ENCODE assay signal across 18 cellular contexts in genomic region chr15:66402885-66403284, GRCh38. TPM values are rescaled to one million over a fixed set of nuclear protein-coding genes. Genes with fewer than 3 reads are reported as not detected.
DNase-seq lines count a peak whose midpoint lies in the region; ATAC-seq, FAIRE-seq and TF ChIP-seq lines count a peak whose summit lies in the region.
"Had no signal": no experiment of that assay in that cellular context is flagged by ENCODE, and none has a peak within 500 bp of the region (broad histone marks: within the 10 kb centered on the region; RNA-seq: fewer than 3 reads in every experiment).

No MANE protein-coding gene starts in this region.

- BruUV-seq in HepG2 (replicated peaks; lab: Mats Ljungman, UMichigan): no TSS peak

- no peaks in the 10 kb centered on the region for H3K9me3 ChIP-seq in HepG2 (ENCODE audit: low read length)
- no peaks in the 10 kb centered on the region for H3K9me3 ChIP-seq in right lobe of liver
- H3K9me3 ChIP-seq in Karpas-422 (ENCODE audit: low read length): no peaks in the 10 kb centered on the region
- H3K9me3 ChIP-seq in H1 (ENCODE audit: insufficient read depth in 2 of 2, low read depth in 1 of 2, low read length in 1 of 2): no peaks in the 10 kb centered on the region
- H3K9me3 ChIP-seq: esophagus squamous epithelium, mucosa of descending colon, ovary, sigmoid colon had no signal

- no peak overlapping the region for H4K5ac ChIP-seq in H1 (ENCODE audit: insufficient read length, low read depth, low read length)

- no peak overlapping the region for H3K23ac ChIP-seq in H1 (ENCODE audit: insufficient read length)

- H3K79me2 ChIP-seq in HepG2 (ENCODE audit: insufficient read depth, low read length) (peaks cover 89% of the 10 kb centered on the region), Karpas-422 (ENCODE audit: low read length) (peaks cover 99% of the 10 kb centered on the region), H1 (ENCODE audit: control insufficient read depth in 1 of 2, insufficient read depth in 2 of 2, low read length in 2 of 2) (peaks cover 9 to 94% of the 10 kb centered on the region in 2 experiments)

- H3K9ac ChIP-seq in HepG2 (ENCODE audit: insufficient read depth, low read depth, low read length) (no peak overlapping the region), Karpas-422 (ENCODE audit: low read length) (peak overlapping the region; percentile 22; the same call in 1 of the 2 replicates), H1 (replicated peaks in 1 of 4; ENCODE audit: extremely low read depth in 1 of 4, low read depth in 3 of 4, low read length in 3 of 4) (no peak overlapping the region)

- H4K8ac ChIP-seq in H1 (ENCODE audit: extremely low read depth, insufficient read depth, low read length): no peak overlapping the region

- DNase-seq in HepG2 (ENCODE audit: low spot score): no peak
- DNase-seq in right lobe of liver: no peak
- DNase-seq in Karpas-422: no peak
- no peak for DNase-seq in H1 (ENCODE audit: low read depth in 1 of 2, low spot score in 2 of 2)
- no peak for DNase-seq in stimulated activated naive CD8-positive, alpha-beta T cell treated with anti-CD3 and anti-CD28 coated beads, Interleukin-15, amount 100 ng/mL, for 72 hours
- no peak for DNase-seq in HuH-7 (ENCODE audit: low spot score)
- no peak for DNase-seq in CD1c-positive myeloid dendritic cell (ENCODE audit: extremely low spot score)
- DNase-seq in Kasumi-1 (lab: John Stamatoyannopoulos, UW): no peak
- DNase-seq: activated CD4-positive, alpha-beta memory T cell treated with anti-CD3 and anti-CD28 coated beads, Interleukin-2, amount 10 ng/mL, durations not matched to agents 7 days and 5 days; activated T-cell treated with anti-CD3 and anti-CD28 coated beads, Interleukin-2, amount 50 U/mL, for 4 hours; esophagus squamous epithelium; mucosa of descending colon; NCI-H1694 treated with DMSO at 0.1 percent for 48 hours; NCI-H510A; ovary; sigmoid colon; stimulated activated CD4-positive, alpha-beta T cell treated with anti-CD3 and anti-CD28 coated beads, Interleukin-1b, Interleukin-23, amount 100 ng/mL, for 48 hours had no signal

- no peak overlapping the region for H2BK15ac ChIP-seq in H1 (ENCODE audit: low read length)

- no peaks in the 10 kb centered on the region for H3K9me3 Mint-ChIP-seq in stimulated activated naive CD8-positive, alpha-beta T cell treated with anti-CD3 and anti-CD28 coated beads, Interleukin-15, amount 100 ng/mL, for 72 hours
- H3K9me3 Mint-ChIP-seq: activated CD4-positive, alpha-beta memory T cell treated with anti-CD3 and anti-CD28 coated beads, Interleukin-2, amount 10 ng/mL, durations not matched to agents 7 days and 5 days; activated T-cell treated with anti-CD3 and anti-CD28 coated beads, Interleukin-2, amount 50 U/mL, for 4 hours had no signal

- H3K4me3 ChIP-seq in HepG2 (replicated peaks in 1 of 3; ENCODE audit: insufficient read depth in 1 of 3, low read depth in 2 of 3, low read length in 3 of 3) (no peak overlapping the region), right lobe of liver (no peak overlapping the region), Karpas-422 (ENCODE audit: low read length) (no peak overlapping the region), H1 (ENCODE audit: extremely low read depth in 1 of 4, insufficient read depth in 2 of 4, low read depth in 3 of 4, low read length in 4 of 4) (no peak overlapping the region)
- H3K4me3 ChIP-seq: esophagus squamous epithelium, mucosa of descending colon, ovary, sigmoid colon had no signal

- H3K79me1 ChIP-seq in H1 (ENCODE audit: low read depth, low read length): peaks cover 5% of the 10 kb centered on the region; the same call in 1 of the 2 replicates

- POLR2A ChIA-PET in HepG2 (lab: Yijun Ruan, JAX): interaction anchor here (1.2 kb wide), 1 partner anchor 16 kb away, joined by 5 read pairs; the partner anchor contains the start of gene MAP2K1
- POLR2A ChIA-PET in H1 (lab: Charles Lee; ENCODE audit: partially characterized antibody): interaction anchor here (0.7 to 7.9 kb wide), 9 partner anchors 9 to 142 kb away, joined by 3 to 64 read pairs (median 3); partner anchors contain the start of genes RPL4, SNAPC5 and ZWILCH

- ATAC-seq in HepG2: no peak
- ATAC-seq in right lobe of liver: no peak
- ATAC-seq in stimulated activated naive CD8-positive, alpha-beta T cell treated with anti-CD3 and anti-CD28 coated beads, Interleukin-15, amount 100 ng/mL, for 72 hours: no peak
- ATAC-seq: left lobe of liver, mucosa of descending colon had no signal

- H3K27ac Mint-ChIP-seq in stimulated activated naive CD8-positive, alpha-beta T cell treated with anti-CD3 and anti-CD28 coated beads, Interleukin-15, amount 100 ng/mL, for 72 hours: no peak overlapping the region

- TF ChIP-seq CTCF in HepG2 (CRISPR knock-in tag; IDR thresholded peaks at IDR 0.05) (no peak), right lobe of liver (IDR thresholded peaks at IDR 0.05) (no peak), H1 (IDR thresholded peaks at IDR 0.05; ENCODE audit: control extremely low read depth in 1 of 3, insufficient read depth in 1 of 3, low read depth in 1 of 3, low read length in 3 of 3) (no peak)

- H3K27me3 Mint-ChIP-seq in stimulated activated naive CD8-positive, alpha-beta T cell treated with anti-CD3 and anti-CD28 coated beads, Interleukin-15, amount 100 ng/mL, for 72 hours: no peaks in the 10 kb centered on the region
- H3K27me3 Mint-ChIP-seq: activated CD4-positive, alpha-beta memory T cell treated with anti-CD3 and anti-CD28 coated beads, Interleukin-2, amount 10 ng/mL, durations not matched to agents 7 days and 5 days had no signal

- TF ChIP-seq POLR2A in HepG2 (IDR thresholded peaks at IDR 0.05; ENCODE audit: insufficient read depth in 1 of 2, low read depth in 2 of 2, low read length in 2 of 2): no peak
- TF ChIP-seq POLR2A in right lobe of liver (IDR thresholded peaks at IDR 0.05): no peak
- TF ChIP-seq POLR2A in H1 (IDR thresholded peaks at IDR 0.05; ENCODE audit: control extremely low read depth in 1 of 2, low read depth in 2 of 2, low read length in 2 of 2): no peak

- CTCF ChIA-PET in HepG2 (lab: Yijun Ruan, JAX; ENCODE audit: low intra/inter-chr PET ratio, low total read pairs) (no interaction called here), H1 (lab: Charles Lee; ENCODE audit: partially characterized antibody) (interaction anchor here (0.6 to 6.3 kb wide), 10 partner anchors 9 to 95 kb away, joined by 3 to 47 read pairs (median 14); partner anchors contain the start of genes MAP2K1 and SNAPC5)

- H2BK12ac ChIP-seq in H1 (ENCODE audit: low read depth, low read length): no peak overlapping the region

- H3K36me3 ChIP-seq in HepG2 (replicated peaks in 1 of 2; ENCODE audit: control insufficient read depth in 1 of 2, insufficient read depth in 2 of 2, low read length in 2 of 2) (peaks cover 3 to 16% of the 10 kb centered on the region in 2 experiments; a peak in 3 of 5 replicates), right lobe of liver (no peaks in the 10 kb centered on the region), Karpas-422 (ENCODE audit: insufficient read depth, low read length) (no peaks in the 10 kb centered on the region), H1 (ENCODE audit: control insufficient read depth in 2 of 4, insufficient read depth in 4 of 4, low read length in 3 of 4) (peaks cover 0 to 5% (median 0%) of the 10 kb centered on the region in 4 experiments; a peak in 1 of 8 replicates)
- H3K36me3 ChIP-seq: ovary, sigmoid colon had no signal

- no peak overlapping the region for H3K14ac ChIP-seq in H1 (ENCODE audit: insufficient read length)

- no peaks in the 10 kb centered on the region for H3K9me2 ChIP-seq in Karpas-422 (replicated peaks; ENCODE audit: insufficient read depth, low read length)

- H2BK120ac ChIP-seq in H1 (replicated peaks; ENCODE audit: low read depth, low read length): no peak overlapping the region

- no peak overlapping the region for H3K4ac ChIP-seq in H1 (replicated peaks; ENCODE audit: insufficient read length, low read depth, low read length)

- TF ChIP-seq RAD21 in HepG2 (CRISPR knock-in tag; IDR thresholded peaks at IDR 0.05) (no peak), H1 (IDR thresholded peaks at IDR 0.05 in 1 of 2, conservative IDR thresholded peaks at IDR 0.05 in 1 of 2; ENCODE audit: low read depth in 2 of 2, low read length in 2 of 2) (no peak)

- H2BK20ac ChIP-seq in H1 (ENCODE audit: low read length): no peak overlapping the region

- TF ChIP-seq EP300 in HepG2 (IDR thresholded peaks at IDR 0.05; ENCODE audit: low read depth in 2 of 2, low read length in 2 of 2) (no peak), HepG2 (CRISPR knock-in tag; IDR thresholded peaks at IDR 0.05; ENCODE audit: borderline replicate concordance) (no peak), H1 (IDR thresholded peaks at IDR 0.05; ENCODE audit: borderline replicate concordance in 1 of 2, low read depth in 2 of 2, low read length in 2 of 2) (no peak)

- no peak for FAIRE-seq in HepG2 (lab: Jason Lieb, UNC)
- FAIRE-seq in H1 (lab: Jason Lieb, UNC): no peak

- H3K4me2 ChIP-seq in HepG2 (ENCODE audit: low read depth, low read length): no peak overlapping the region
- H3K4me2 ChIP-seq in Karpas-422 (ENCODE audit: low read depth, low read length, poor library complexity, severe bottlenecking): peak overlapping the region; percentile 72
- no peak overlapping the region for H3K4me2 ChIP-seq in H1 (ENCODE audit: insufficient read depth in 1 of 2, low read depth in 2 of 2, low read length in 2 of 2)

- no peak overlapping the region for H2AK5ac ChIP-seq in H1 (ENCODE audit: low read depth, low read length)

- H4K20me1 ChIP-seq in HepG2 (ENCODE audit: insufficient read depth, low read length): peaks cover 23% of the 10 kb centered on the region
- no peaks in the 10 kb centered on the region for H4K20me1 ChIP-seq in Karpas-422 (ENCODE audit: insufficient read depth, low read depth, low read length)
- peaks cover 0 to 2% of the 10 kb centered on the region in 2 experiments for H4K20me1 ChIP-seq in H1 (replicated peaks in 1 of 2; ENCODE audit: control insufficient read depth in 1 of 2, insufficient read depth in 2 of 2, low read length in 2 of 2)

- H3K4me1 Mint-ChIP-seq in stimulated activated naive CD8-positive, alpha-beta T cell treated with anti-CD3 and anti-CD28 coated beads, Interleukin-15, amount 100 ng/mL, for 72 hours: peaks cover 82% of the 10 kb centered on the region

- peak overlapping the region; percentile 9 to 66 for H3K4me3 Mint-ChIP-seq in stimulated activated naive CD8-positive, alpha-beta T cell treated with anti-CD3 and anti-CD28 coated beads, Interleukin-15, amount 100 ng/mL, for 72 hours
- H3K4me3 Mint-ChIP-seq: activated CD4-positive, alpha-beta memory T cell treated with anti-CD3 and anti-CD28 coated beads, Interleukin-2, amount 10 ng/mL, durations not matched to agents 7 days and 5 days; activated T-cell treated with anti-CD3 and anti-CD28 coated beads, Interleukin-2, amount 50 U/mL, for 4 hours had no signal

- H3K23me2 ChIP-seq in H1 (ENCODE audit: low read depth, low read length): no peaks in the 10 kb centered on the region

- H3K27me3 ChIP-seq in HepG2 (ENCODE audit: control insufficient read depth in 1 of 2, insufficient read depth in 2 of 2, low read length in 2 of 2) (no peaks in the 10 kb centered on the region), right lobe of liver (no peaks in the 10 kb centered on the region), Karpas-422 (ENCODE audit: low read length) (no peaks in the 10 kb centered on the region), H1 (replicated peaks in 1 of 4; ENCODE audit: control insufficient read depth in 3 of 4, extremely low read depth in 1 of 4, insufficient read depth in 3 of 4, low read length in 3 of 4) (no peaks in the 10 kb centered on the region)
- H3K27me3 ChIP-seq: esophagus squamous epithelium, ovary, sigmoid colon had no signal

- in situ Hi-C loops in HepG2 (cut with HindIII; ENCODE audit: extremely low pct_ligation_motif_present, low pct_unique_long_range_greater_than_20kb): no loop called here

- no peak overlapping the region for H3K27ac ChIP-seq in HepG2 (ENCODE audit: extremely low read length, insufficient read depth, low read length)
- H3K27ac ChIP-seq in right lobe of liver: no peak overlapping the region
- peak overlapping the region; percentile 85 for H3K27ac ChIP-seq in Karpas-422 (ENCODE audit: low read length)
- H3K27ac ChIP-seq in H1 (ENCODE audit: low read depth, low read length): no peak overlapping the region
- H3K27ac ChIP-seq: esophagus squamous epithelium, ovary, sigmoid colon had no signal

- intact Hi-C loops in HepG2 (cut with micrococcal nuclease; ENCODE audit: unreplicated experiment): no loop called here
- intact Hi-C loops in right lobe of liver (cut with DNase I): no loop called here

- H3K18ac ChIP-seq in H1 (ENCODE audit: extremely low read depth, low read length): 0 out of 2 replicates have a peak overlapping the region, but pooled peaks have one; percentile 19

- 100% methylated on average over 1 of the region's 1 CpG for WGBS in HepG2 (ENCODE audit: low lambda C conversion rate)
- WGBS in right lobe of liver (ENCODE audit: insufficient coverage, low coverage, low lambda C conversion rate, missing lambda C conversion rate): 73% methylated on average over 1 of the region's 1 CpG
- 86% methylated on average over 1 of the region's 1 CpG; no CpG with 5 or more reads in 1 of the 2 experiments for WGBS in H1 (ENCODE audit: extremely low coverage in 1 of 2, insufficient coverage in 1 of 2, insufficient read length in 1 of 2, insufficient replicate concordance in 2 of 2, low coverage in 1 of 2, low lambda C conversion rate in 2 of 2, missing lambda C conversion rate in 1 of 2), 2 experiments

- H3K56ac ChIP-seq in H1 (replicated peaks; ENCODE audit: insufficient read length, low read depth, low read length): no peak overlapping the region

- 0 out of 2 replicates have a peak overlapping the region, but pooled peaks have one; percentile 29 for H2BK5ac ChIP-seq in H1 (ENCODE audit: low read depth, low read length)

- H3K4me1 ChIP-seq in HepG2 (ENCODE audit: insufficient read depth, low read length): peaks cover 41% of the 10 kb centered on the region
- H3K4me1 ChIP-seq in right lobe of liver: peaks cover 0 to 35% (median 16%) of the 10 kb centered on the region in 4 donors
- peaks cover 82% of the 10 kb centered on the region for H3K4me1 ChIP-seq in Karpas-422 (ENCODE audit: low read length)
- peaks cover 1 to 21% (median 14%) of the 10 kb centered on the region in 4 experiments; a peak in 6 of 7 replicates for H3K4me1 ChIP-seq in H1 (replicated peaks in 1 of 4; ENCODE audit: control insufficient read depth in 3 of 4, insufficient read depth in 4 of 4, low read length in 3 of 4)

- H2AFZ ChIP-seq in HepG2 (ENCODE audit: low read length) (no peak overlapping the region), Karpas-422 (ENCODE audit: low read length) (no peak overlapping the region), H1 (ENCODE audit: low read length) (no peak overlapping the region)

- no peak overlapping the region for H4K91ac ChIP-seq in H1 (replicated peaks; ENCODE audit: insufficient read length, low read length)

RNA-seq across cellular contexts. Expression of gene MAP2K1, which starts 16.2 kb away (rescaled TPM):
- 24.1 and 29.5 TPM in 2 replicates for total RNA-seq in HepG2 (2016; rRNA removed; fragmentation: Illumina TruSeq; extraction: Trizol)
- 6.0 and 7.6 TPM in 2 replicates for total RNA-seq in HepG2 (2016; cell fraction: cytosol; rRNA removed; fragmentation: Illumina TruSeq; extraction: Trizol; ENCODE audit: low read depth)
- total RNA-seq in HepG2 (2016; cell fraction: insoluble cytoplasmic fraction; rRNA removed; fragmentation: Illumina TruSeq; extraction: Trizol): 24.7 TPM in 2 replicates
- total RNA-seq in HepG2 (2016; cell fraction: membrane; rRNA removed; fragmentation: Illumina TruSeq; extraction: Trizol): 10.8 and 12.5 TPM in 2 replicates
- 17.5 and 19.9 TPM in 2 replicates for total RNA-seq in HepG2 (2016; cell fraction: nucleus; rRNA removed; fragmentation: Illumina TruSeq; extraction: Trizol)
- polyA plus RNA-seq in HepG2 (2011; rRNA removed): 38.7 and 49.2 TPM in 2 replicates
- polyA plus RNA-seq in HepG2 (2011; cell fraction: cytosol; rRNA removed): 26.4 and 36.9 TPM in 2 replicates
- polyA plus RNA-seq in HepG2 (2011; cell fraction: nucleus; rRNA removed): 10.8 and 11.7 TPM in 2 replicates
- polyA plus RNA-seq in HepG2 (2012): 51.8 and 52.1 TPM in 2 replicates
- polyA plus RNA-seq in HepG2 (2016; cell fraction: cytosol; fragmentation: Illumina TruSeq; extraction: Trizol; ENCODE audit: low read depth): 2.0 and 2.9 TPM in 2 replicates
- 38.8 and 38.9 TPM in 2 replicates for polyA plus RNA-seq in HepG2 (2016; cell fraction: insoluble cytoplasmic fraction; fragmentation: Illumina TruSeq; extraction: Trizol; ENCODE audit: low read depth)
- polyA plus RNA-seq in HepG2 (2016; cell fraction: membrane; fragmentation: Illumina TruSeq; extraction: Trizol; ENCODE audit: low read depth): 7.0 and 8.7 TPM in 2 replicates
- polyA plus RNA-seq in HepG2 (2016; cell fraction: nucleus; fragmentation: Illumina TruSeq; extraction: Trizol; ENCODE audit: insufficient read depth, low read depth): 34.4 and 35.4 TPM in 2 replicates
- 29.5 and 34.7 TPM in 2 replicates for polyA minus RNA-seq in HepG2 (2011; rRNA and poly(A)+ RNA removed; ENCODE audit: low replicate concordance)
- polyA minus RNA-seq in HepG2 (2011; cell fraction: cytosol; rRNA and poly(A)+ RNA removed): 14.6 and 16.6 TPM in 2 replicates
- 11.5 and 12.9 TPM in 2 replicates for polyA minus RNA-seq in HepG2 (2011; cell fraction: nucleus; rRNA and poly(A)+ RNA removed)
- 10 to 100 TPM; 25.7 to 68.8 (median 53.9) TPM for total RNA-seq in right lobe of liver
- 38.1 and 46.6 TPM in 2 replicates for total RNA-seq in Karpas-422 (2014; rRNA removed; shearing (Covaris generic); ENCODE audit: low replicate concordance)
- 70.4 and 78.2 TPM in 2 replicates for total RNA-seq in H1 (2021; fragmentation: NEBNext Ultra II Directional; extraction: Animal tissue kit (Norgen Biotek cat#: 25700))
- polyA plus RNA-seq in H1 (2011; rRNA removed): 38.9 and 54.7 TPM in 2 replicates
- polyA plus RNA-seq in H1 (2011; cell fraction: cytosol; rRNA removed): 46.5 TPM
- polyA plus RNA-seq in H1 (2011; cell fraction: nucleus; rRNA removed): 33.9 TPM
- 63.2 to 65.7 TPM (median 64.2 TPM) in 4 replicates for polyA plus RNA-seq in H1 (2012, experiment 1 of 2)
- 46.6 TPM for polyA plus RNA-seq in H1 (2012, experiment 2 of 2)
- 26.6 TPM for polyA plus RNA-seq in H1 (2013, experiment 1 of 2)
- 27.6 TPM for polyA plus RNA-seq in H1 (2013, experiment 2 of 2)
- polyA minus RNA-seq in H1 (2011; rRNA and poly(A)+ RNA removed): 23.6 and 27.1 TPM in 2 replicates
- 20.9 TPM for polyA minus RNA-seq in H1 (2011; cell fraction: cytosol; rRNA and poly(A)+ RNA removed)
- polyA minus RNA-seq in H1 (2011; cell fraction: nucleus; rRNA and poly(A)+ RNA removed): 16.5 TPM

RNA-seq across cellular contexts. Expression of gene TIPIN, which starts 46.4 kb away (rescaled TPM):
- total RNA-seq in HepG2 (2016; rRNA removed; fragmentation: Illumina TruSeq; extraction: Trizol) (28.6 and 37.9 TPM in 2 replicates), right lobe of liver (1 to 10 TPM; 2.4 to 5.1 (median 2.9) TPM)
- 5.3 and 5.4 TPM in 2 replicates for total RNA-seq in HepG2 (2016; cell fraction: cytosol; rRNA removed; fragmentation: Illumina TruSeq; extraction: Trizol; ENCODE audit: low read depth)
- total RNA-seq in HepG2 (2016; cell fraction: insoluble cytoplasmic fraction; rRNA removed; fragmentation: Illumina TruSeq; extraction: Trizol): 26.8 and 38.3 TPM in 2 replicates
- 5.5 and 7.9 TPM in 2 replicates for total RNA-seq in HepG2 (2016; cell fraction: membrane; rRNA removed; fragmentation: Illumina TruSeq; extraction: Trizol)
- total RNA-seq in HepG2 (2016; cell fraction: nucleus; rRNA removed; fragmentation: Illumina TruSeq; extraction: Trizol): 10.5 and 12.5 TPM in 2 replicates
- polyA plus RNA-seq in HepG2 (2011; rRNA removed) (2.3 and 2.7 TPM in 2 replicates), H1 (2011; rRNA removed) (8.2 and 8.5 TPM in 2 replicates)
- 1.4 and 2.1 TPM in 2 replicates for polyA plus RNA-seq in HepG2 (2011; cell fraction: cytosol; rRNA removed)
- polyA plus RNA-seq in HepG2 (2011; cell fraction: nucleus; rRNA removed): 1.2 and 1.3 TPM in 2 replicates
- 5.3 and 9.6 TPM in 2 replicates for polyA plus RNA-seq in HepG2 (2012)
- polyA plus RNA-seq in HepG2 (2016; cell fraction: cytosol; fragmentation: Illumina TruSeq; extraction: Trizol; ENCODE audit: low read depth): 2.3 and 3.4 TPM in 2 replicates
- polyA plus RNA-seq in HepG2 (2016; cell fraction: insoluble cytoplasmic fraction; fragmentation: Illumina TruSeq; extraction: Trizol; ENCODE audit: low read depth): 34.8 and 37.9 TPM in 2 replicates
- polyA plus RNA-seq in HepG2 (2016; cell fraction: membrane; fragmentation: Illumina TruSeq; extraction: Trizol; ENCODE audit: low read depth): 3.6 and 4.5 TPM in 2 replicates
- 12.9 and 15.4 TPM in 2 replicates for polyA plus RNA-seq in HepG2 (2016; cell fraction: nucleus; fragmentation: Illumina TruSeq; extraction: Trizol; ENCODE audit: insufficient read depth, low read depth)
- 0.54 and 5.3 TPM in 2 replicates for polyA minus RNA-seq in HepG2 (2011; rRNA and poly(A)+ RNA removed; ENCODE audit: low replicate concordance)
- polyA minus RNA-seq in HepG2 (2011; cell fraction: cytosol; rRNA and poly(A)+ RNA removed): 2.4 and 2.8 TPM in 2 replicates
- 4.2 and 7.0 TPM in 2 replicates for polyA minus RNA-seq in HepG2 (2011; cell fraction: nucleus; rRNA and poly(A)+ RNA removed)
- total RNA-seq in Karpas-422 (2014; rRNA removed; shearing (Covaris generic); ENCODE audit: low replicate concordance): 8.4 and 16.5 TPM in 2 replicates
- total RNA-seq in H1 (2021; fragmentation: NEBNext Ultra II Directional; extraction: Animal tissue kit (Norgen Biotek cat#: 25700)): 23.5 and 24.7 TPM in 2 replicates
- polyA plus RNA-seq in H1 (2011; cell fraction: cytosol; rRNA removed): 11.6 TPM
- polyA plus RNA-seq in H1 (2011; cell fraction: nucleus; rRNA removed): 4.8 TPM
- polyA plus RNA-seq in H1 (2012, experiment 1 of 2): 19.4 to 33.9 TPM (median 21.1 TPM) in 4 replicates
- polyA plus RNA-seq in H1 (2012, experiment 2 of 2): 4.0 TPM
- polyA plus RNA-seq in H1 (2013, experiment 1 of 2): 19.7 TPM
- polyA plus RNA-seq in H1 (2013, experiment 2 of 2): 19.7 TPM
- polyA minus RNA-seq in H1 (2011; rRNA and poly(A)+ RNA removed): 5.9 and 8.6 TPM in 2 replicates
- polyA minus RNA-seq in H1 (2011; cell fraction: cytosol; rRNA and poly(A)+ RNA removed): 10.9 TPM
- 8.7 TPM for polyA minus RNA-seq in H1 (2011; cell fraction: nucleus; rRNA and poly(A)+ RNA removed)
